10 cellular contexts compared by ENCODE assay signal in the genomic region with DNA sequence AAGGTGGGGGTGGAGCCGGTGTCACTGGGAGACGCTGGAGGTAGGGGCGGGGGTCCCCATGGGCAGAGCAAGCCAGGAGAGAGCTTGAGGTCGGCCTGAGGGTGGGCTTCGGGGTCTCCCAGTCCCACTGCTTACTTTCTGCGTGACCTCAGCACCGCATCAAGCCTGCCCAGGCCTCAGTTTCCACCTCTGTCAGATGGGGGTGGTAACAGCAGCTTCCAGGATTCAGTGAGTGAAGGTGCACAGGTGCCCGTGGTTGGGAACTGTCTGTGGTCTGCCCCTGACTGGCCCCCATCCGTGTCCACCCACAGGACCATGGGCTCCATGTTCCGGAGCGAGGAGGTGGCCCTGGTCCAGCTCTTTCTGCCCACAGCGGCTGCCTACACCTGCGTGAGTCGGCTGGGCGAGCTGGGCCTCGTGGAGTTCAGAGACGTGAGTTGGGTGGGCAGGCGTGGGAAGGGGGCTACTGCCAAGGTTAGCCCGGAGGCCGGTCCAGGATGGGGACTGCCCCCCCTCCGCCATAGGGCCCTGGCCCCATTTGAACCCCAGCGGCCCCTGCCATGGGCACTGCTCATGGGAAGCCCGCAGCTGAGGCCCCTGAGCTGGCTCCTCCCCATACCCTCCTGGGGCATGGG. TPM values are rescaled to one million over a fixed set of nuclear protein-coding genes. Genes with fewer than 3 reads are reported as not detected.
DNase-seq lines count a peak whose midpoint lies in the region; ATAC-seq and TF ChIP-seq lines count a peak whose summit lies in the region.
"Had no signal": no experiment of that assay in that cellular context is flagged by ENCODE, and none has a peak within 500 bp of the region (broad histone marks: within the 10 kb centered on the region; RNA-seq: fewer than 3 reads in every experiment).

No MANE protein-coding gene starts in this region.

- H3K9me3 ChIP-seq in right lobe of liver: no peaks in the 10 kb centered on the region
- no peaks in the 10 kb centered on the region for H3K9me3 ChIP-seq in tibial nerve

- H3K4me1 Mint-ChIP-seq in activated T-cell treated with anti-CD3 and anti-CD28 coated beads, Interleukin-2, amount 50 U/mL, for 24 hours (ENCODE audit: low read depth): peaks cover 30% of the 10 kb centered on the region
- peaks cover 22% of the 10 kb centered on the region for H3K4me1 Mint-ChIP-seq in activated naive CD8-positive, alpha-beta T cell treated with anti-CD3 and anti-CD28 coated beads, Interleukin-2, amount 50 U/mL, for 24 hours

- peak overlapping the region; percentile 73 to 91 (median 75) for H3K4me3 ChIP-seq in right lobe of liver
- peak overlapping the region; percentile 57 to 95 (median 74) for H3K4me3 ChIP-seq in tibial nerve

- no peaks in the 10 kb centered on the region for H3K27me3 Mint-ChIP-seq in activated T-cell treated with anti-CD3 and anti-CD28 coated beads, Interleukin-2, amount 50 U/mL, for 24 hours
- H3K27me3 Mint-ChIP-seq in activated naive CD8-positive, alpha-beta T cell treated with anti-CD3 and anti-CD28 coated beads, Interleukin-2, amount 50 U/mL, for 24 hours: no peaks in the 10 kb centered on the region
- H3K27me3 Mint-ChIP-seq: progenitor cell of endocrine pancreas had no signal

- intact Hi-C loops in right lobe of liver (cut with DNase I): no loop called here

- TF ChIP-seq POLR2A in right lobe of liver (IDR thresholded peaks at IDR 0.05): no peak
- TF ChIP-seq POLR2A in tibial nerve (IDR thresholded peaks at IDR 0.05): no peak

- peak overlapping the region; percentile 94 for H3K27ac Mint-ChIP-seq in activated T-cell treated with anti-CD3 and anti-CD28 coated beads, Interleukin-2, amount 50 U/mL, for 24 hours
- peak overlapping the region; percentile 18 for H3K27ac Mint-ChIP-seq in activated naive CD8-positive, alpha-beta T cell treated with anti-CD3 and anti-CD28 coated beads, Interleukin-2, amount 50 U/mL, for 24 hours

- H3K27me3 ChIP-seq in right lobe of liver (no peaks in the 10 kb centered on the region), tibial nerve (no peaks in the 10 kb centered on the region)

- H3K36me3 ChIP-seq in right lobe of liver (no peaks in the 10 kb centered on the region), tibial nerve (peaks cover 0 to 54% (median 2%) of the 10 kb centered on the region in 3 donors)

- peak overlapping the region; percentile 88 for H3K4me3 Mint-ChIP-seq in activated T-cell treated with anti-CD3 and anti-CD28 coated beads, Interleukin-2, amount 50 U/mL, for 24 hours
- peak overlapping the region; percentile 82 for H3K4me3 Mint-ChIP-seq in activated naive CD8-positive, alpha-beta T cell treated with anti-CD3 and anti-CD28 coated beads, Interleukin-2, amount 50 U/mL, for 24 hours

- WGBS in right lobe of liver (ENCODE audit: insufficient coverage, low coverage, low lambda C conversion rate, missing lambda C conversion rate): no CpG with 5 or more reads among the region's 23 CpGs
- WGBS in tibial nerve, 2 donors: 66 to 80% methylated on average over 10 to 23 of the region's 23 CpGs

- ATAC-seq in activated naive CD8-positive, alpha-beta T cell treated with anti-CD3 and anti-CD28 coated beads, Interleukin-2, amount 50 U/mL, for 24 hours: no peak
- no peak for ATAC-seq in right lobe of liver
- no peak for ATAC-seq in omental fat pad (ENCODE audit: low FRiP score)
- ATAC-seq in GM21723 (IDR thresholded peaks at IDR 0.05; ENCODE audit: unreplicated experiment): no peak

- no peak for DNase-seq in activated T-cell treated with anti-CD3 and anti-CD28 coated beads, Interleukin-2, amount 50 U/mL, for 24 hours
- DNase-seq in activated T-cell treated with anti-CD3 and anti-CD28 coated beads for 4 hours (no peak), right lobe of liver (peak; percentile 39 to 64 (median 51)), tibial nerve (ENCODE audit: low spot score in 2 of 2) (no peak), omental fat pad (ENCODE audit: low spot score) (no peak)
- DNase-seq in activated naive CD8-positive, alpha-beta T cell treated with anti-CD3 and anti-CD28 coated beads, Interleukin-2, amount 50 U/mL, for 24 hours: no peak
- no peak for DNase-seq in activated CD4-positive, CD25-positive, alpha-beta regulatory T cell (lab: John Stamatoyannopoulos, UW)
- DNase-seq: NCI-H446 had no signal

- H3K4me1 ChIP-seq in right lobe of liver: peaks cover 0 to 36% (median 13%) of the 10 kb centered on the region in 4 donors
- peaks cover 0 to 74% (median 40%) of the 10 kb centered on the region in 4 donors for H3K4me1 ChIP-seq in tibial nerve

- no peak for TF ChIP-seq EP300 in tibial nerve (IDR thresholded peaks at IDR 0.05)

- peak overlapping the region; percentile 81 to 97 (median 94) for H3K27ac ChIP-seq in right lobe of liver
- peak overlapping the region; percentile 71 to 94 (median 94) for H3K27ac ChIP-seq in tibial nerve

- TF ChIP-seq CTCF in right lobe of liver (IDR thresholded peaks at IDR 0.05): no peak
- no peak for TF ChIP-seq CTCF in tibial nerve (IDR thresholded peaks at IDR 0.05)
- TF ChIP-seq CTCF in omental fat pad (IDR thresholded peaks at IDR 0.05): no peak

- peaks cover 48% of the 10 kb centered on the region for H3K36me3 Mint-ChIP-seq in activated T-cell treated with anti-CD3 and anti-CD28 coated beads, Interleukin-2, amount 50 U/mL, for 24 hours (ENCODE audit: low read depth)
- H3K36me3 Mint-ChIP-seq in activated naive CD8-positive, alpha-beta T cell treated with anti-CD3 and anti-CD28 coated beads, Interleukin-2, amount 50 U/mL, for 24 hours (ENCODE audit: low read depth): peaks cover 2% of the 10 kb centered on the region

- no peaks in the 10 kb centered on the region for H3K9me3 Mint-ChIP-seq in activated T-cell treated with anti-CD3 and anti-CD28 coated beads, Interleukin-2, amount 50 U/mL, for 24 hours
- no peaks in the 10 kb centered on the region for H3K9me3 Mint-ChIP-seq in activated naive CD8-positive, alpha-beta T cell treated with anti-CD3 and anti-CD28 coated beads, Interleukin-2, amount 50 U/mL, for 24 hours

RNA-seq across cellular contexts. Expression of gene TCIRG1, which starts 2.2 kb away (rescaled TPM):
- total RNA-seq in right lobe of liver: 10 to 100 TPM; 39.4 to 97.1 (median 69.3) TPM
- 100 to 1,000 TPM; 142 to 439 (median 183) TPM for total RNA-seq in tibial nerve
- total RNA-seq in omental fat pad: 100 to 1,000 TPM in 3 of 4 donors, 10 to 100 TPM in 1; 84.4 to 251 (median 142) TPM

RNA-seq across cellular contexts. Expression of gene NDUFS8, which starts 10.6 kb away (rescaled TPM):
- total RNA-seq in right lobe of liver (100 to 1,000 TPM in 3 of 6 experiments, 10 to 100 TPM in 3; 61.9 to 159 (median 88.4) TPM), tibial nerve (100 to 1,000 TPM; 143 to 205 (median 180) TPM), omental fat pad (100 to 1,000 TPM in 3 of 4 donors, 10 to 100 TPM in 1; 91.1 to 155 (median 128) TPM)

RNA-seq across cellular contexts. Expression of gene ALDH3B1, which starts 30.9 kb away (rescaled TPM):
- total RNA-seq in right lobe of liver: 1 to 10 TPM; 2.3 to 7.4 (median 4.4) TPM
- total RNA-seq in tibial nerve: 100 to 1,000 TPM in 1 of 4 donors, 10 to 100 TPM in 3; 80.4 to 137 (median 91.8) TPM
- total RNA-seq in omental fat pad: 10 to 100 TPM; 20.5 to 90.8 (median 30.9) TPM
- total RNA-seq: progenitor cell of endocrine pancreas had no signal

RNA-seq across cellular contexts. Expression of gene UNC93B1, which starts 37.2 kb away (rescaled TPM):
- 10 to 100 TPM; 13.3 to 21.4 (median 17.9) TPM for total RNA-seq in right lobe of liver
- 10 to 100 TPM; 43.5 to 75.9 (median 44.2) TPM for total RNA-seq in tibial nerve
- total RNA-seq in omental fat pad: 10 to 100 TPM; 33.5 to 63.8 (median 51.4) TPM

Comparison
In these comparisons a context has a peak if more than half of its experiments do, and no peak if none do; other contexts are left out.
1. DNase-seq: peak in right lobe of liver (3 of 3); none in activated T-cell treated with anti-CD3 and anti-CD28 coated beads, Interleukin-2, amount 50 U/mL, for 24 hours (single experiment), activated T-cell treated with anti-CD3 and anti-CD28 coated beads for 4 hours (single experiment), activated naive CD8-positive, alpha-beta T cell treated with anti-CD3 and anti-CD28 coated beads, Interleukin-2, amount 50 U/mL, for 24 hours (single experiment), tibial nerve (0 of 2), omental fat pad (single experiment) and activated CD4-positive, CD25-positive, alpha-beta regulatory T cell (0 of 4).